ENCODE assay signal across 11 cellular contexts in the genomic region with DNA sequence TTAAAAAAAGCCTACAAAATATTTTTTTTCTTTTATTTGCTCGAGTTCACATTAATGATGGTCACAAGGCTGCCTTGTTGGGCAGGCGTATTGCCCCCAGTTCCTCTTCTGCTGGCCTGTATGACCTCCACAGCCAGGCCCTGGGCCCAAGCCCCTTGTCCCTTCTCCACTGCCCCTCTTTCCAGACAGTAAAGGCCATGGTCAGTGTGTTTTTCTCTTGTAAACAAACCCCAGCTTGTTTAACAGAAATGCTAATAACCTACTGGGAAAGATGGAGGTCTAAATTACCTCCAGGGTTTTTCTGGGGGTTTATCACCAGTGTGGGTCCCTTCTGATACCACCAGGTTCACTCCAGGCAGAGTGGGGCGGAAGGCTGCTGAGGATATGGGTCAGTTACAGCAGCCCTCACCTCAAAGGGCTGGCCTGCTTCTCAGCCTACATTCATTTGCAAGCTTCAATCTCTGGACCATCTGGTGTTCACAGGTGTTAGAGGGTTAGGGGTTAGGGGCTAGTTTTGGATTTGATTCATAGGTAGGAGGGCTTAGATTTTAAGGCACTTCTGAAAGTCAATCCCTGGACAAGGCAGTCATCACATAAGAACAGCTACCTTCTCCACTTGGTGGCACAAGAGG. TPM values are rescaled to one million over a fixed set of nuclear protein-coding genes. Genes with fewer than 3 reads are reported as not detected.
DNase-seq lines count a peak whose midpoint lies in the region; ATAC-seq and TF ChIP-seq lines count a peak whose summit lies in the region.
"Had no signal": no experiment of that assay in that cellular context is flagged by ENCODE, and none has a peak within 500 bp of the region (broad histone marks: within the 10 kb centered on the region; RNA-seq: fewer than 3 reads in every experiment).

No MANE protein-coding gene starts in this region.

- H3K36me3 ChIP-seq in DND-41 (ENCODE audit: insufficient read depth, low read length): peaks cover 21% of the 10 kb centered on the region
- H3K36me3 ChIP-seq in KMS-11 (ENCODE audit: insufficient read depth): no peaks in the 10 kb centered on the region
- no peaks in the 10 kb centered on the region for H3K36me3 ChIP-seq in transverse colon

- ATAC-seq in DND-41 (ENCODE audit: insufficient read depth, low read depth) (no peak), HG02870 (IDR thresholded peaks at IDR 0.05; ENCODE audit: unreplicated experiment) (no peak)
- ATAC-seq: left cardiac atrium, right lobe of liver had no signal

- in situ Hi-C loops in transverse colon (cut with MboI; ENCODE audit: low pct_ligation_motif_present in 1 of 4, low pct_unique_long_range_greater_than_20kb in 1 of 4, low sequenced_read_pairs in 3 of 4): loop anchor here (25.0 kb wide), 3 partner anchors 279 to 771 kb away; a partner anchor contains a TSS

- H3K27ac Mint-ChIP-seq in brain: peak overlapping the region; percentile 66 to 100 (median 99)
- peak overlapping the region; percentile 29 to 99 (median 98) for H3K27ac Mint-ChIP-seq in nephron

- H3K27me3 Mint-ChIP-seq in brain: peaks cover 7% of the 10 kb centered on the region
- no peaks in the 10 kb centered on the region for H3K27me3 Mint-ChIP-seq in nephron (ENCODE audit: low read depth)

- TF ChIP-seq POLR2A in transverse colon (IDR thresholded peaks at IDR 0.05): no peak

- TF ChIP-seq EP300 in transverse colon (IDR thresholded peaks at IDR 0.05; ENCODE audit: low read depth): no peak

- H3K4me3 Mint-ChIP-seq in brain (peak overlapping the region; percentile 91 to 99 (median 98)), nephron (peak overlapping the region; percentile 99)

- H2AFZ ChIP-seq in DND-41 (ENCODE audit: low read depth, low read length) (no peak overlapping the region), KMS-11 (ENCODE audit: low read depth) (no peak overlapping the region)

- H3K4me2 ChIP-seq in DND-41 (ENCODE audit: insufficient read depth, low read length) (peak overlapping the region; percentile 75), KMS-11 (peak overlapping the region; percentile 72; the same call in 1 of the 2 replicates)

- 90 to 94% methylated on average over 2 to 3 of the region's 3 CpGs for WGBS in transverse colon (ENCODE audit: low coverage in 1 of 2), 2 donors

- H4K20me1 ChIP-seq in DND-41 (ENCODE audit: insufficient read depth, low read length): peaks cover 22% of the 10 kb centered on the region; the same call in 1 of the 2 replicates
- H4K20me1 ChIP-seq in KMS-11 (ENCODE audit: insufficient read depth): no peaks in the 10 kb centered on the region

- H3K36me3 Mint-ChIP-seq in brain (peaks cover 19% of the 10 kb centered on the region), nephron (ENCODE audit: low read depth) (peaks cover 16% of the 10 kb centered on the region)

- H3K9ac ChIP-seq in DND-41 (ENCODE audit: low read depth, low read length) (peak overlapping the region; percentile 96), KMS-11 (no peak overlapping the region)

- TF ChIP-seq CTCF in DND-41 (IDR thresholded peaks at IDR 0.05; ENCODE audit: borderline replicate concordance, extremely low read depth, low read length, poor library complexity, severe bottlenecking): no peak
- TF ChIP-seq CTCF in KMS-11 (conservative IDR thresholded peaks at IDR 0.05; ENCODE audit: low read depth, low read length): no peak
- TF ChIP-seq CTCF in brain (conservative IDR thresholded peaks at IDR 0.05): no peak
- no peak for TF ChIP-seq CTCF in nephron (IDR thresholded peaks at IDR 0.05; ENCODE audit: unreplicated experiment in 3 of 3)
- TF ChIP-seq CTCF in transverse colon (IDR thresholded peaks at IDR 0.05): no peak

- H3K9me3 ChIP-seq in DND-41 (ENCODE audit: insufficient read depth, low read length, severe bottlenecking): no peaks in the 10 kb centered on the region
- H3K9me3 ChIP-seq in transverse colon: no peaks in the 10 kb centered on the region
- H3K9me3 ChIP-seq: right lobe of liver had no signal

- H3K27me3 ChIP-seq in DND-41 (ENCODE audit: insufficient read depth, low read length, poor library complexity): no peaks in the 10 kb centered on the region
- no peaks in the 10 kb centered on the region for H3K27me3 ChIP-seq in KMS-11 (ENCODE audit: insufficient read depth, low read depth)
- H3K27me3 ChIP-seq in transverse colon: no peaks in the 10 kb centered on the region
- H3K27me3 ChIP-seq: right lobe of liver had no signal

- H3K9me3 Mint-ChIP-seq in brain: peaks cover 0 to 6% (median 0%) of the 10 kb centered on the region in 5 experiments
- H3K9me3 Mint-ChIP-seq in nephron: no peaks in the 10 kb centered on the region

- H3K27ac ChIP-seq in DND-41 (ENCODE audit: low read length) (no peak overlapping the region), KMS-11 (no peak overlapping the region), transverse colon (no peak overlapping the region)

- H3K4me3 ChIP-seq in DND-41 (ENCODE audit: low read depth in 1 of 2, low read length in 2 of 2) (peak overlapping the region in 1 of 2 experiments; percentile 94; a peak in 2 of 4 replicates), KMS-11 (IDR thresholded peaks at IDR 0.05; ENCODE audit: insufficient read depth, low read depth, low read length) (no peak overlapping the region), transverse colon (no peak overlapping the region)

- no peak for DNase-seq in DND-41
- DNase-seq in NK-92 (lab: John Stamatoyannopoulos, UW; ENCODE audit: unreplicated experiment): no peak
- no peak for DNase-seq in putamen (ENCODE audit: low spot score)
- no peak for DNase-seq in transverse colon
- DNase-seq: activated CD4-positive, alpha-beta T cell treated with anti-CD3 and anti-CD28 coated beads, Interleukin-2, amount 50 U/mL, for 1 hour; left cardiac atrium had no signal

- peaks cover 48% of the 10 kb centered on the region for H3K4me1 Mint-ChIP-seq in brain
- H3K4me1 Mint-ChIP-seq in nephron: peaks cover 47% of the 10 kb centered on the region

- intact Hi-C loops in transverse colon (cut with DNase I; ENCODE audit: low total_unique reads): no loop called here

- H3K4me1 ChIP-seq in DND-41 (ENCODE audit: insufficient read depth, low read length) (peaks cover 37% of the 10 kb centered on the region), KMS-11 (ENCODE audit: low read depth, poor library complexity, severe bottlenecking) (peaks cover 24% of the 10 kb centered on the region), transverse colon (peaks cover 3 to 36% (median 30%) of the 10 kb centered on the region in 4 donors)

- H3K79me2 ChIP-seq in DND-41 (ENCODE audit: insufficient read depth, low read length): peaks cover 46% of the 10 kb centered on the region
- H3K79me2 ChIP-seq in KMS-11 (ENCODE audit: insufficient read depth, low read depth): peaks cover 37% of the 10 kb centered on the region

RNA-seq across cellular contexts. Expression of a gene that starts 2.0 kb away (rescaled TPM):
- 60.3 TPM for polyA plus RNA-seq in brain (ENCODE audit: insufficient read depth, low read depth, low replicate concordance)
- 10 to 100 TPM; 15.7 to 56.2 (median 26.6) TPM for total RNA-seq in transverse colon

RNA-seq across cellular contexts. Expression of a gene that starts 8.0 kb away (rescaled TPM):
- 25.2 TPM for polyA plus RNA-seq in brain (ENCODE audit: insufficient read depth, low read depth, low replicate concordance)
- 10 to 100 TPM; 19.1 to 69.9 (median 28.0) TPM for total RNA-seq in transverse colon
